In the genomic region with DNA sequence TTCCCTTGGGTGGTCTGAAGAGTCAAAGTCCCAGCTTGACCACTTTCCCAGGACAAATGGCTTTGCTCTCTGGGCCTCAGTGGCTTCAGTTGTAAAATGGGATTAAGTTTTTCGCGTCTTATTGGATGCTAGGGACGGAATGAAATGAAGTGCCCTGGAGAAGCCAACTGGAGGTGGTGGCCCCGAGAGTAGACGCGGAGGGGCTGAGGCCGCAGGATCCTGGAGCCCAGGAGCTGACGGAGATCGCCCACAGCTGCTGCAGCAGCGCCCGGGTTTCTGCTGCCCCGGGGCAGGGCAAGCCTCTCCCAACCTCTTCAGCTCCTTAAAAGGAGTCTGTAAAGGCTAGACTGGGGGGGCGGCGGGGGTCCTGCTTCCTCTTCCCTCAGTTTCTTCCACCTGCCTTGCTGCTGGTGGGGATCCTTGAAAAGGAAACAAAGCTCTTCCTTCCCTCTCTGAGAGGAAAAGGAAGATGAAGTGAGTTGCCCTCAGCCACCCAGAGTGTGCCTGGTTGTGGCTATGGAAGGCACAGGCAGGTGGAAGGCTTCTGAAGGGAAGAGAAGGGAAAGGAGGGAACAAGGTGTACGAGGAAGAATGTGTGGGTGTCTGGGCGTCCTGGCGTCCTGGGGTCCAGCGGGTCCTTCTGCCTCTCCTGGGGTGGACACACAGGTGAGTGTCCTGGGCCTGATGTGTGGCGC, we compare ENCODE assay signal across 16 cellular contexts. TPM values are rescaled to one million over a fixed set of nuclear protein-coding genes. Genes with fewer than 3 reads are reported as not detected.
DNase-seq lines count a peak whose midpoint lies in the region; TF ChIP-seq lines count a peak whose summit lies in the region.
"Had no signal": no experiment of that assay in that cellular context is flagged by ENCODE, and none has a peak within 500 bp of the region (broad histone marks: within the 10 kb centered on the region; RNA-seq: fewer than 3 reads in every experiment).

No MANE protein-coding gene starts in this region.

- POLR2A ChIA-PET in Caco-2 (lab: Charles Lee), result no interaction called here

- no peak overlapping the region for H3K27ac ChIP-seq in SK-N-MC
- H3K27ac ChIP-seq: body of pancreas, HL-60, upper lobe of left lung had no signal

- CTCF ChIA-PET in Caco-2 (lab: Charles Lee), result interaction anchor here (0.6 kb wide), 1 partner anchor 111 kb away, joined by 3 read pairs; no protein-coding TSS in a partner anchor

- H3K9me3 Mint-ChIP-seq in Caco-2 (ENCODE audit: unreplicated experiment) (no peaks in the 10 kb centered on the region), nephron progenitor cell (no peaks in the 10 kb centered on the region)

- DNase-seq in Caco-2, result no peak
- no peak for DNase-seq in SK-N-MC (ENCODE audit: low read depth, low spot score)
- no peak for DNase-seq in fibroblast of pulmonary artery (ENCODE audit: low read depth)
- DNase-seq in nephron progenitor cell, result no peak
- DNase-seq in stimulated activated CD4-positive, alpha-beta T cell treated with anti-CD3 and anti-CD28 coated beads, Interleukin-12 subunit alpha, Interleukin-12 subunit beta, amount 100 ng/mL, for 4 hours, result no peak
- DNase-seq in DMS53 treated with DMSO at 0.1 percent for 48 hours (lab: John Stamatoyannopoulos, UW; ENCODE audit: unreplicated experiment), result no peak
- DNase-seq in stimulated activated CD4-positive, alpha-beta T cell treated with anti-CD3 and anti-CD28 coated beads, Interleukin-1b, Interleukin-23, amount 100 ng/mL, for 48 hours, result no peak
- DNase-seq in NCI-H1048 (lab: John Stamatoyannopoulos, UW), result no peak
- DNase-seq: AML-193, body of pancreas, GDM1, left ventricle myocardium superior, MV-4-11, NCI-H510A treated with DMSO at 0.1 percent for 48 hours had no signal

- no peaks in the 10 kb centered on the region for H3K27me3 Mint-ChIP-seq in Caco-2 (ENCODE audit: insufficient read depth, unreplicated experiment)
- H3K27me3 Mint-ChIP-seq in nephron progenitor cell (ENCODE audit: low read depth, poor library complexity), result peaks cover 52% of the 10 kb centered on the region

- H3K36me3 ChIP-seq in Caco-2 (ENCODE audit: control insufficient read depth, insufficient read depth, low read length) (no peaks in the 10 kb centered on the region), SK-N-MC (ENCODE audit: insufficient read depth, low read length) (no peaks in the 10 kb centered on the region)
- H3K36me3 ChIP-seq: upper lobe of left lung had no signal

- H3K4me3 Mint-ChIP-seq in Caco-2 (ENCODE audit: unreplicated experiment) (peak overlapping the region; percentile 12), nephron progenitor cell (peak overlapping the region; percentile 80)

- H3K4me1 Mint-ChIP-seq in Caco-2 (ENCODE audit: low read depth, unreplicated experiment) (peaks cover 12% of the 10 kb centered on the region), nephron progenitor cell (peaks cover 42% of the 10 kb centered on the region)

- H3K9me3 ChIP-seq in Caco-2 (no peaks in the 10 kb centered on the region), SK-N-MC (ENCODE audit: low read depth, low read length) (no peaks in the 10 kb centered on the region)
- H3K9me3 ChIP-seq: body of pancreas, upper lobe of left lung had no signal

- H3K4me1 ChIP-seq in Caco-2, result peaks cover 33% of the 10 kb centered on the region

- intact Hi-C loops in Caco-2 (cut with micrococcal nuclease; ENCODE audit: unreplicated experiment), result no loop called here

- no peak overlapping the region for H3K4me3 ChIP-seq in Caco-2 (ENCODE audit: low read depth, low read length)
- peak overlapping the region; percentile 64; the same call in 1 of the 2 replicates for H3K4me3 ChIP-seq in SK-N-MC
- peak overlapping the region; percentile 44 for H3K4me3 ChIP-seq in fibroblast of pulmonary artery (replicated peaks; ENCODE audit: low read depth, low read length)
- H3K4me3 ChIP-seq: body of pancreas had no signal

- peak overlapping the region; percentile 74 for H3K27ac Mint-ChIP-seq in Caco-2 (ENCODE audit: unreplicated experiment)
- H3K27ac Mint-ChIP-seq in nephron progenitor cell, result no peak overlapping the region

- TF ChIP-seq CTCF in Caco-2 (IDR thresholded peaks at IDR 0.05; ENCODE audit: insufficient read depth in 1 of 2, low read depth in 1 of 2, low read length in 1 of 2, severe bottlenecking in 1 of 2, unreplicated experiment in 1 of 2) (no peak), fibroblast of pulmonary artery (IDR thresholded peaks at IDR 0.05; ENCODE audit: low read length, missing control alignments) (no peak), nephron progenitor cell (IDR thresholded peaks at IDR 0.05) (no peak)

- no peaks in the 10 kb centered on the region for H3K36me3 Mint-ChIP-seq in Caco-2 (ENCODE audit: insufficient read depth, unreplicated experiment)
- H3K36me3 Mint-ChIP-seq in nephron progenitor cell (ENCODE audit: low read depth), result no peaks in the 10 kb centered on the region

- no TSS peak for BruUV-seq in Caco-2 (replicated peaks; lab: Mats Ljungman, UMichigan)

- H3K27me3 ChIP-seq in Caco-2 (replicated peaks; ENCODE audit: control insufficient read depth, insufficient read depth, low read length), result no peaks in the 10 kb centered on the region

- no peak overlapping the region for H3K9ac ChIP-seq in SK-N-MC (ENCODE audit: insufficient read length)

RNA-seq across cellular contexts. Expression of gene BNC1, which starts 1.0 kb away (rescaled TPM):
- total RNA-seq in Caco-2 (2022), result not detected in 2 replicates
